1 cellular context compared by ENCODE assay signal in genomic region chr1:189596197-189596596, GRCh38.
TF ChIP-seq lines count a peak whose summit lies in the region.

No MANE protein-coding gene starts in this region.

TF ChIP-seq in HepG2, 621 proteins besides CTCF, POLR2A, EP300 and RAD21 (continued from another document):
- TF ChIP-seq ZNF512B (CRISPR knock-in tag; IDR thresholded peaks at IDR 0.05; ENCODE audit: borderline replicate concordance) (no peak), ZSCAN22 (CRISPR knock-in tag; IDR thresholded peaks at IDR 0.05) (no peak), PBX2 (CRISPR knock-in tag; IDR thresholded peaks at IDR 0.05) (no peak), HES4 (CRISPR knock-in tag; IDR thresholded peaks at IDR 0.05; ENCODE audit: borderline replicate concordance) (no peak), MAFF (IDR thresholded peaks at IDR 0.05; ENCODE audit: low read depth, low read length) (peak; percentile 84), SMAD9 (CRISPR knock-in tag; IDR thresholded peaks at IDR 0.05) (no peak), PBX3 (CRISPR knock-in tag; IDR thresholded peaks at IDR 0.05; ENCODE audit: borderline replicate concordance) (no peak)
